ENCODE assay signal across 9 cellular contexts in the genomic region with DNA sequence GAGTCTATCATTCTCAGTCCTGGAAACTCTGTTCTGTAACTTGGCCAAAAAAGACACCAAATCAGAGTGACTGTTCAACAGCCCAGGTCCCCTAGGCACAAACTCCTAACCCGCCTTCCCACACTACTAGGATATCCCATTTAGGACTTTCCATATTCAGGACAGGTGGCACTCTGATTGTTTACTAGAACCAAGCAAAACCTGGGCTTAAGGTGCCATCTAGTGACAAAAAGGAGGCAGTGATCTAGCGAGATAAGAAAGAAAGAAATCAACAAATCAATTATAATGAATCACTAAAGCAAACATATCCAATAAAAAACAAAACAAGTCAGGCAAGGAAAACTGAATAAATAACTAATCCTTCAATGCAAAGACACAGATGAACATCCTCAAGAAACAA.
DNase-seq lines count a peak whose midpoint lies in the region; ATAC-seq, FAIRE-seq and TF ChIP-seq lines count a peak whose summit lies in the region.
"Had no signal": no experiment of that assay in that cellular context is flagged by ENCODE, and none has a peak within 500 bp of the region (broad histone marks: within the 10 kb centered on the region; RNA-seq: fewer than 3 reads in every experiment).

No MANE protein-coding gene starts in this region.

- H3K27ac ChIP-seq in left ventricle myocardium inferior (replicated peaks): no peak overlapping the region
- H3K27ac ChIP-seq in right cardiac atrium (ENCODE audit: low read length): no peak overlapping the region
- no peak overlapping the region for H3K27ac ChIP-seq in OCI-LY1 (ENCODE audit: low read depth, low read length, poor library complexity, severe bottlenecking)

- TF ChIP-seq CTCF in left ventricle myocardium inferior (IDR thresholded peaks at IDR 0.05; ENCODE audit: borderline replicate concordance) (peak; percentile 41), OCI-LY1 (IDR thresholded peaks at IDR 0.05; ENCODE audit: low read length) (peak; percentile 74)

- FAIRE-seq in urothelium cell line (lab: Jason Lieb, UNC): peak; percentile 52

- intact Hi-C loops in left ventricle myocardium inferior (cut with micrococcal nuclease): no loop called here
- intact Hi-C loops in right cardiac atrium (cut with DNase I): no loop called here

- no peak for DNase-seq in left ventricle myocardium inferior
- no peak for DNase-seq in right cardiac atrium
- peak; percentile 10 for DNase-seq in fibroblast of gingiva (ENCODE audit: low read depth)
- peak; percentile 48 for DNase-seq in urothelium cell line (ENCODE audit: low spot score)
- no peak for DNase-seq in activated CD8-positive, alpha-beta memory T cell treated with anti-CD3 and anti-CD28 coated beads, Interleukin-2, amount 50 U/mL, for 48 hours
- DNase-seq: activated gamma-delta T cell had no signal

- 61% methylated on average over 2 of the region's 2 CpGs for WGBS in right cardiac atrium

- no peaks in the 10 kb centered on the region for H4K20me1 ChIP-seq in OCI-LY1 (ENCODE audit: insufficient read depth, low read length)

- no peak overlapping the region for H3K4me3 ChIP-seq in left ventricle myocardium inferior
- no peak overlapping the region for H3K4me3 ChIP-seq in right cardiac atrium (ENCODE audit: low read length)
- no peak overlapping the region for H3K4me3 ChIP-seq in OCI-LY1 (ENCODE audit: low read depth, low read length, poor library complexity, severe bottlenecking)

- H3K9me3 ChIP-seq in left ventricle myocardium inferior (replicated peaks): peaks cover 35% of the 10 kb centered on the region
- H3K9me3 ChIP-seq in right cardiac atrium (ENCODE audit: control insufficient read depth, low read length): peaks cover 3% of the 10 kb centered on the region
- no peaks in the 10 kb centered on the region for H3K9me3 ChIP-seq in OCI-LY1 (ENCODE audit: low read length)

- no peak overlapping the region for H3K4me2 ChIP-seq in OCI-LY1 (ENCODE audit: low read length)

- H3K4me1 ChIP-seq in left ventricle myocardium inferior (peaks cover 5% of the 10 kb centered on the region), right cardiac atrium (ENCODE audit: control insufficient read depth, insufficient read depth, low read length) (no peaks in the 10 kb centered on the region), OCI-LY1 (ENCODE audit: insufficient read depth, low read length, severe bottlenecking) (no peaks in the 10 kb centered on the region)

- ATAC-seq in right cardiac atrium: no peak
- ATAC-seq in HG03565 (IDR thresholded peaks at IDR 0.05; ENCODE audit: unreplicated experiment): no peak
- ATAC-seq in GM19397 (IDR thresholded peaks at IDR 0.05; ENCODE audit: unreplicated experiment): no peak

- no peak overlapping the region for H2AFZ ChIP-seq in OCI-LY1 (ENCODE audit: low read length)

- H3K27me3 ChIP-seq in left ventricle myocardium inferior (ENCODE audit: low read depth) (no peaks in the 10 kb centered on the region), right cardiac atrium (ENCODE audit: control insufficient read depth, insufficient read depth) (no peaks in the 10 kb centered on the region), OCI-LY1 (ENCODE audit: insufficient read depth, low read length) (no peaks in the 10 kb centered on the region)

- H3K36me3 ChIP-seq in left ventricle myocardium inferior (no peaks in the 10 kb centered on the region), OCI-LY1 (ENCODE audit: insufficient read depth, low read length) (no peaks in the 10 kb centered on the region)

- no peak overlapping the region for H3K9ac ChIP-seq in OCI-LY1 (ENCODE audit: low read length)

- H3K79me2 ChIP-seq in OCI-LY1 (ENCODE audit: insufficient read depth, low read length): no peaks in the 10 kb centered on the region

- H3K9me2 ChIP-seq in OCI-LY1 (ENCODE audit: low read depth, low read length): no peaks in the 10 kb centered on the region

- H3F3A ChIP-seq in OCI-LY1 (ENCODE audit: insufficient read depth, low read length): no peaks in the 10 kb centered on the region

Comparison
In these comparisons a context has a peak if more than half of its experiments do, and no peak if none do; other contexts are left out.
1. DNase-seq: peak in fibroblast of gingiva (single experiment) and urothelium cell line (single experiment); none in left ventricle myocardium inferior (single experiment), right cardiac atrium (0 of 3) and activated CD8-positive, alpha-beta memory T cell treated with anti-CD3 and anti-CD28 coated beads, Interleukin-2, amount 50 U/mL, for 48 hours (single experiment).